In genomic region chr15:94943863-94944262, GRCh38 we compare ENCODE assay signal across 5 cellular contexts.
"Had no signal": no experiment of that assay in that cellular context is flagged by ENCODE, and none has a peak within 500 bp of the region (broad histone marks: within the 10 kb centered on the region; RNA-seq: fewer than 3 reads in every experiment).

No MANE protein-coding gene starts in this region.

- H3K4me3 ChIP-seq: K562 had no signal

- H3K27ac ChIP-seq: HL-60 had no signal

- ATAC-seq: HepG2, K562 had no signal

- DNase-seq: IMR-90, KBM-7 had no signal
